Comparison of ENCODE assay signal across 14 cellular contexts in genomic region chr11:61531033-61531432, GRCh38. TPM values are rescaled to one million over a fixed set of nuclear protein-coding genes. Genes with fewer than 3 reads are reported as not detected.
"Had no signal": no experiment of that assay in that cellular context is flagged by ENCODE, and none has a peak within 500 bp of the region (broad histone marks: within the 10 kb centered on the region; RNA-seq: fewer than 3 reads in every experiment).

No MANE protein-coding gene starts in this region.

- ATAC-seq: activated CD4-positive, alpha-beta T cell treated with anti-CD3 and anti-CD28 coated beads for 36 hours; activated CD8-positive, alpha-beta T cell treated with anti-CD3 and anti-CD28 coated beads for 36 hours; heart left ventricle; psoas muscle had no signal

- DNase-seq: activated CD4-positive, alpha-beta T cell treated with anti-CD3 and anti-CD28 coated beads for 36 hours; activated CD8-positive, alpha-beta memory T cell treated with anti-CD3 and anti-CD28 coated beads, Interleukin-2, amount 50 U/mL, for 4 hours; activated CD8-positive, alpha-beta T cell treated with anti-CD3 and anti-CD28 coated beads for 36 hours; activated naive CD4-positive, alpha-beta T cell treated with Interleukin-2 at 50 U/mL for 16 hours; foreskin melanocyte; heart left ventricle; left ventricle myocardium inferior; mesendoderm; psoas muscle; stimulated activated CD4-positive, alpha-beta T cell treated with anti-CD3 and anti-CD28 coated beads, Interleukin-2, amount 100 ng/mL, for 48 hours; stimulated activated naive CD4-positive, alpha-beta T cell treated with Interleukin-2 at 50 U/mL for 16 hours; T1000 had no signal

- H3K36me3 ChIP-seq: cardiac muscle cell, heart left ventricle had no signal

- H3K27ac ChIP-seq: cardiac muscle cell, heart left ventricle, left ventricle myocardium inferior, psoas muscle, VCaP had no signal

- H3K27me3 ChIP-seq: cardiac muscle cell, heart left ventricle had no signal

- H3K9me3 ChIP-seq: heart left ventricle, left ventricle myocardium inferior, psoas muscle had no signal

- H3K4me3 ChIP-seq: cardiac muscle cell, heart left ventricle, left ventricle myocardium inferior, psoas muscle had no signal

- H3K4me1 ChIP-seq: psoas muscle had no signal

RNA-seq across cellular contexts. Expression of gene LRRC10B, which starts 22.5 kb away (rescaled TPM):
- total RNA-seq: activated CD4-positive, alpha-beta T cell treated with anti-CD3 and anti-CD28 coated beads for 36 hours; activated CD8-positive, alpha-beta T cell treated with anti-CD3 and anti-CD28 coated beads for 36 hours had no signal

RNA-seq across cellular contexts. Expression of gene SYT7, which starts 49.8 kb away (rescaled TPM):
- total RNA-seq: activated CD8-positive, alpha-beta T cell treated with anti-CD3 and anti-CD28 coated beads for 36 hours had no signal
